28 cellular contexts compared by ENCODE assay signal in the genomic region with DNA sequence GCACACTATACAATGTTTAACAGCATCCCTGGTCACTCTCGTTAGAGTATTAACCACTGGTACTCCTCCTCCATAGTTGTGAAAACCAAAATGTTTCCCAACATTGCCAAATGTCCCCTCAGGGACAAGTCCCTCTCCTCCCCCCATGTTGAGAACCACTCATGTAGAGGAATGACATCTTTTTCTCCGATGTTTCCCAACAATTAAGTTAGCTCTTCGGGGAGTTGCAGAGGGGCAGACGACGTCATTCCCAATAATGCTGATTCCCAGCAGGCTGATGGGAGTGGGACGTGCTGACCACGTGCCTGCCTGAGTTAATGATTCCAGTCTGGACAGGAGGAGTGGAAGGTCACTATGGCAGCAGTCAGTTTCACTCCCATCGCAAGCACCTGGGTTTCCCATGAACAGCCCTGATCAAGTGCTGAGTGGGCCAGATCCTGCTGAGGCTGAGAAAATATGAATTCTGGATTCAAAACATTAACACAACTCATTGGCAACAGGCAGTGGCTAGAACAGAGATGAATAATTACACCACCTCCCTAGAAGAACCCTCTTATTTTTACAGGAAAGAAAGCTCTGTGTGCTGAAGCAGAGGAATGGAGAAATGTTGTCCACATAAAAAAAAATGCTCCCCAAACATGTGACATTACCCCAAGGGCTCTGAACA.
DNase-seq lines count a peak whose midpoint lies in the region; ATAC-seq, FAIRE-seq and TF ChIP-seq lines count a peak whose summit lies in the region.
"Had no signal": no experiment of that assay in that cellular context is flagged by ENCODE, and none has a peak within 500 bp of the region (broad histone marks: within the 10 kb centered on the region; RNA-seq: fewer than 3 reads in every experiment).

No MANE protein-coding gene starts in this region.

- intact Hi-C loops in psoas muscle (cut with DNase I) (no loop called here), ascending aorta (cut with DNase I) (no loop called here)

- H3K9me3 ChIP-seq in A549 = no peaks in the 10 kb centered on the region
- H3K9me3 ChIP-seq in psoas muscle = no peaks in the 10 kb centered on the region
- no peaks in the 10 kb centered on the region for H3K9me3 ChIP-seq in ascending aorta
- H3K9me3 ChIP-seq: heart right ventricle, left ventricle myocardium inferior had no signal

- H3K4me2 ChIP-seq in A549 = peak overlapping the region; percentile 57

- TF ChIP-seq RAD21 in A549 (conservative IDR thresholded peaks at IDR 0.05 in 1 of 2, IDR thresholded peaks at IDR 0.05 in 1 of 2) = no peak

- POLR2A ChIA-PET in A549 (lab: Yijun Ruan, JAX) = no interaction called here

- H3K36me3 Mint-ChIP-seq in brain = no peaks in the 10 kb centered on the region
- H3K36me3 Mint-ChIP-seq: activated naive CD8-positive, alpha-beta T cell treated with anti-CD3 and anti-CD28 coated beads for 36 hours; CD4-positive, alpha-beta memory T cell; mesothelial cell of epicardium; naive thymus-derived CD8-positive, alpha-beta T cell had no signal

- H3K27me3 ChIP-seq in psoas muscle (ENCODE audit: insufficient read depth in 3 of 3, low read length in 2 of 3) = peaks cover 0 to 2% (median 0%) of the 10 kb centered on the region in 3 donors
- no peaks in the 10 kb centered on the region for H3K27me3 ChIP-seq in ascending aorta
- H3K27me3 ChIP-seq: heart right ventricle had no signal

- TF ChIP-seq CTCF in A549 (IDR thresholded peaks at IDR 0.05) (no peak), brain (conservative IDR thresholded peaks at IDR 0.05) (no peak), psoas muscle (IDR thresholded peaks at IDR 0.05) (no peak), ascending aorta (IDR thresholded peaks at IDR 0.05) (no peak)

- no peak for DNase-seq in A549 (ENCODE audit: low read depth in 1 of 2, low spot score in 1 of 2)
- DNase-seq in kidney glomerular epithelial cell (lab: John Stamatoyannopoulos, UW) = peak; percentile 87
- peak; percentile 43 to 72 for DNase-seq in psoas muscle
- no peak for DNase-seq in epidermal melanocyte (ENCODE audit: insufficient read length, low spot score)
- DNase-seq in inferior parietal cortex (ENCODE audit: extremely low spot score) = no peak
- DNase-seq in ascending aorta (ENCODE audit: low spot score in 2 of 2) = no peak
- DNase-seq: 8988T; activated CD4-positive, alpha-beta T cell treated with anti-CD3 and anti-CD28 coated beads for 36 hours; activated naive CD8-positive, alpha-beta T cell treated with anti-CD3 and anti-CD28 coated beads for 36 hours; activated T-cell treated with anti-CD3 and anti-CD28 coated beads for 4 hours; CD4-positive, alpha-beta memory T cell; DMS 273 treated with DMSO at 0.1 percent for 48 hours; H9; heart right ventricle; left ventricle myocardium inferior; naive thymus-derived CD8-positive, alpha-beta T cell; NCI-H1092 treated with DMSO at 0.1 percent for 48 hours; NCI-H187 treated with DMSO at 0.1 percent for 48 hours; NCI-H2227 treated with DMSO at 0.1 percent for 48 hours; NCI-H526 treated with DMSO at 0.1 percent for 48 hours; SHP77; stimulated activated naive CD8-positive, alpha-beta T cell treated with anti-CD3 and anti-CD28 coated beads, Interleukin-15, Interleukin-2, amounts not matched to agents 100 U/mL and 50 U/mL, for 24 hours had no signal

- H3K27me3 Mint-ChIP-seq in brain = no peaks in the 10 kb centered on the region

- WGBS in A549 (ENCODE audit: missing lambda C conversion rate) = 73% methylated on average over 6 of the region's 8 CpGs
- 66 to 86% (median 80%) methylated on average over 8 of the region's 8 CpGs for WGBS in psoas muscle, 3 donors

- no peaks in the 10 kb centered on the region for H3K36me3 ChIP-seq in psoas muscle (ENCODE audit: insufficient read depth in 1 of 2, low read depth in 1 of 2)
- no peaks in the 10 kb centered on the region for H3K36me3 ChIP-seq in ascending aorta
- H3K36me3 ChIP-seq: heart right ventricle, left ventricle myocardium inferior had no signal

- peak overlapping the region in 3 of 5 experiments; percentile 47 to 89 (median 81) for H3K27ac Mint-ChIP-seq in brain
- H3K27ac Mint-ChIP-seq: activated CD4-positive, alpha-beta T cell treated with anti-CD3 and anti-CD28 coated beads for 36 hours; activated naive CD8-positive, alpha-beta T cell treated with anti-CD3 and anti-CD28 coated beads for 36 hours; H9; mesothelial cell of epicardium; naive thymus-derived CD8-positive, alpha-beta T cell had no signal

- no peak for TF ChIP-seq POLR2A in A549 (IDR thresholded peaks at IDR 0.05; ENCODE audit: low read length)

- CTCF ChIA-PET in A549 (lab: Yijun Ruan, JAX) = interaction anchor here (1.3 kb wide), 1 partner anchor 11 kb away, joined by 5 read pairs; no protein-coding TSS in a partner anchor

- peaks cover 0 to 2% (median 0%) of the 10 kb centered on the region in 5 experiments for H3K9me3 Mint-ChIP-seq in brain
- H3K9me3 Mint-ChIP-seq: activated naive CD8-positive, alpha-beta T cell treated with anti-CD3 and anti-CD28 coated beads for 36 hours; CD4-positive, alpha-beta memory T cell; H9; mesothelial cell of epicardium; naive thymus-derived CD8-positive, alpha-beta T cell had no signal

- no peak for TF ChIP-seq EP300 in A549 (IDR thresholded peaks at IDR 0.05)

- peaks cover 16% of the 10 kb centered on the region for H3K4me1 ChIP-seq in A549
- H3K4me1 ChIP-seq in psoas muscle = no peaks in the 10 kb centered on the region
- no peaks in the 10 kb centered on the region for H3K4me1 ChIP-seq in ascending aorta
- H3K4me1 ChIP-seq: parathyroid adenoma had no signal

- H3K4me3 ChIP-seq in A549 (no peak overlapping the region), psoas muscle (no peak overlapping the region), ascending aorta (no peak overlapping the region)
- H3K4me3 ChIP-seq: dorsolateral prefrontal cortex, heart right ventricle, left ventricle myocardium inferior had no signal

- ATAC-seq in A549 (no peak), psoas muscle (peak; percentile 17 to 80 (median 56)), GM21619 (IDR thresholded peaks at IDR 0.05; ENCODE audit: unreplicated experiment) (no peak)
- ATAC-seq: activated CD4-positive, alpha-beta T cell treated with anti-CD3 and anti-CD28 coated beads for 36 hours; naive thymus-derived CD8-positive, alpha-beta T cell; stimulated activated naive CD8-positive, alpha-beta T cell treated with anti-CD3 and anti-CD28 coated beads, Interleukin-15, Interleukin-2, amounts not matched to agents 100 U/mL and 50 U/mL, for 24 hours had no signal

- peak overlapping the region in 2 of 5 experiments; percentile 9 to 41 for H3K4me3 Mint-ChIP-seq in brain
- H3K4me3 Mint-ChIP-seq: activated CD4-positive, alpha-beta T cell treated with anti-CD3 and anti-CD28 coated beads for 36 hours; activated naive CD8-positive, alpha-beta T cell treated with anti-CD3 and anti-CD28 coated beads for 36 hours; CD4-positive, alpha-beta memory T cell; H9; mesothelial cell of epicardium; naive thymus-derived CD8-positive, alpha-beta T cell had no signal

- H3K27ac ChIP-seq in A549 (peak overlapping the region in 1 of 2 experiments; percentile 41; a peak in 2 of 6 replicates), psoas muscle (no peak overlapping the region), ascending aorta (no peak overlapping the region)
- H3K27ac ChIP-seq: heart right ventricle, left ventricle myocardium inferior, parathyroid adenoma had no signal

- H3K4me1 Mint-ChIP-seq in brain = peaks cover 62% of the 10 kb centered on the region
- H3K4me1 Mint-ChIP-seq: activated CD4-positive, alpha-beta T cell treated with anti-CD3 and anti-CD28 coated beads for 36 hours; activated naive CD8-positive, alpha-beta T cell treated with anti-CD3 and anti-CD28 coated beads for 36 hours; CD4-positive, alpha-beta memory T cell had no signal

- no peak for FAIRE-seq in A549 (lab: Jason Lieb, UNC)
- FAIRE-seq: GM19239 had no signal

TF ChIP-seq in A549, 52 proteins besides CTCF, POLR2A, EP300 and RAD21:
- no peak for TF ChIP-seq EHMT2 (IDR thresholded peaks at IDR 0.05; ENCODE audit: low read depth)
- TF ChIP-seq ZFP36 (IDR thresholded peaks at IDR 0.05; ENCODE audit: borderline replicate concordance, partially characterized antibody) = no peak
- TF ChIP-seq CEBPB (IDR thresholded peaks at IDR 0.05) = no peak
- no peak for TF ChIP-seq RARB (CRISPR knock-in tag; IDR thresholded peaks at IDR 0.05)
- TF ChIP-seq E2F6 (IDR thresholded peaks at IDR 0.05; ENCODE audit: borderline replicate concordance, low read depth) = no peak
- no peak for TF ChIP-seq HOXB13 (CRISPR knock-in tag; IDR thresholded peaks at IDR 0.05; ENCODE audit: low read depth)
- TF ChIP-seq CHD4 (IDR thresholded peaks at IDR 0.05; ENCODE audit: borderline replicate concordance) = no peak
- no peak for TF ChIP-seq ATOH8 (CRISPR knock-in tag; IDR thresholded peaks at IDR 0.05; ENCODE audit: low read depth)
- no peak for TF ChIP-seq RFX5 (IDR thresholded peaks at IDR 0.05)
- no peak for TF ChIP-seq FOSB (CRISPR knock-in tag; IDR thresholded peaks at IDR 0.05)
- no peak for TF ChIP-seq CHD2 (IDR thresholded peaks at IDR 0.05; ENCODE audit: low read length, partially characterized antibody)
- no peak for TF ChIP-seq ZSCAN20 (CRISPR knock-in tag; IDR thresholded peaks at IDR 0.05)
- TF ChIP-seq CBX2 (IDR thresholded peaks at IDR 0.05; ENCODE audit: borderline replicate concordance, low read depth) = no peak
- TF ChIP-seq, protein P1, sequence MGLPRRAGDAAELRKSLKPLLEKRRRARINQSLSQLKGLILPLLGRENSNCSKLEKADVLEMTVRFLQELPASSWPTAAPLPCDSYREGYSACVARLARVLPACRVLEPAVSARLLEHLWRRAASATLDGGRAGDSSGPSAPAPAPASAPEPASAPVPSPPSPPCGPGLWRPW (IDR thresholded peaks at IDR 0.05) = no peak
- no peak for TF ChIP-seq JUNB (IDR thresholded peaks at IDR 0.05)
- TF ChIP-seq ZC3H11A (IDR thresholded peaks at IDR 0.05) = no peak
- no peak for TF ChIP-seq NR3C1 (IDR thresholded peaks at IDR 0.05)

Comparison
In these comparisons a context has a peak if more than half of its experiments do, and no peak if none do; other contexts are left out.
1. ATAC-seq: peak in psoas muscle (4 of 4); none in A549 (0 of 2) and GM21619 (single experiment).
2. DNase-seq: peak in kidney glomerular epithelial cell (single experiment) and psoas muscle (2 of 2); none in A549 (0 of 2), epidermal melanocyte (single experiment), inferior parietal cortex (single experiment) and ascending aorta (0 of 2).